Comparison of ENCODE assay signal across 9 cellular contexts in genomic region chr1:31795801-31796621, GRCh38. TPM values are rescaled to one million over a fixed set of nuclear protein-coding genes. Genes with fewer than 3 reads are reported as not detected.
A peak's percentile ranks its signal among the peaks of the same experiment; 100 is the strongest.
DNase-seq lines count a peak whose midpoint lies in the region; ATAC-seq and TF ChIP-seq lines count a peak whose summit lies in the region.
"Had no signal": no experiment of that assay in that cellular context is flagged by ENCODE, and none has a peak within 500 bp of the region (broad histone marks: within the 10 kb centered on the region; RNA-seq: fewer than 3 reads in every experiment).

No MANE protein-coding gene starts in this region.

- no peaks in the 10 kb centered on the region for H3K36me3 Mint-ChIP-seq in H9 (ENCODE audit: insufficient read depth in 1 of 3, low read depth in 3 of 3)

- H2BK120ac ChIP-seq in H9 (ENCODE audit: low read depth, low read length, poor library complexity, severe bottlenecking): no peak overlapping the region

- no peak overlapping the region for H2AFZ ChIP-seq in H9 (ENCODE audit: low read length)

- H4K8ac ChIP-seq in H9 (replicated peaks; ENCODE audit: insufficient read length, low read depth, low read length): no peak overlapping the region

- no peak overlapping the region for H3K9ac ChIP-seq in H9 (ENCODE audit: extremely low read depth, insufficient read length, low read length)

- peak overlapping the region; percentile 31 for H3K18ac ChIP-seq in H9 (ENCODE audit: insufficient read length, low read depth, low read length)

- no peaks in the 10 kb centered on the region; a peak in 1 of 5 replicates for H3K9me3 Mint-ChIP-seq in H9

- H4K91ac ChIP-seq in H9 (ENCODE audit: insufficient read length, low read depth, low read length): no peak overlapping the region

- H2BK20ac ChIP-seq in H9 (ENCODE audit: low read depth, low read length, poor library complexity, severe bottlenecking): no peak overlapping the region

- no peak overlapping the region for H4K5ac ChIP-seq in H9 (ENCODE audit: insufficient read length, low read depth, low read length)

- H3K14ac ChIP-seq in H9 (ENCODE audit: insufficient read depth, low read length): no peak overlapping the region

- intact Hi-C loops in left colon (cut with DNase I, micrococcal nuclease): no loop called here

- H3K23me2 ChIP-seq in H9 (ENCODE audit: insufficient read length, low read depth, low read length, poor library complexity, severe bottlenecking): no peaks in the 10 kb centered on the region

- no peaks in the 10 kb centered on the region for H3K79me2 ChIP-seq in H9 (ENCODE audit: insufficient read depth, low read length)

- H4K20me1 ChIP-seq in H9 (ENCODE audit: control insufficient read depth, insufficient read depth, insufficient read length): no peaks in the 10 kb centered on the region

- no peak overlapping the region for H3K56ac ChIP-seq in H9 (ENCODE audit: insufficient read length, low read depth, low read length)

- no peak overlapping the region for H3K23ac ChIP-seq in H9 (ENCODE audit: insufficient read length, low read depth, low read length)

- no CpG with 5 or more reads among the region's 13 CpGs for WGBS in H9 (ENCODE audit: extremely low coverage, insufficient read length, low lambda C conversion rate)

- H3K4me1 Mint-ChIP-seq in H9: peaks cover 13 to 33% of the 10 kb centered on the region in 2 experiments

- CTCF ChIA-PET in AG04449 (lab: Yijun Ruan, JAX): interaction anchor here (1.3 to 2.0 kb wide), 3 partner anchors 20 to 168 kb away, joined by 3 to 7 read pairs (median 6); partner anchors contain the start of gene SPOCD1

- no peaks in the 10 kb centered on the region for H3K4me1 ChIP-seq in H9 (ENCODE audit: insufficient read depth, low read length)

- no peak overlapping the region for H3T11ph ChIP-seq in H9 (ENCODE audit: low read length)

- no peak for ATAC-seq in HG02870 (IDR thresholded peaks at IDR 0.05; ENCODE audit: unreplicated experiment)
- ATAC-seq in left colon: no peak
- ATAC-seq in HG02938 (IDR thresholded peaks at IDR 0.05; ENCODE audit: unreplicated experiment): no peak
- ATAC-seq in GM21529 (IDR thresholded peaks at IDR 0.05; ENCODE audit: unreplicated experiment): no peak

- POLR2A ChIA-PET in AG04449 (lab: Yijun Ruan, JAX): no interaction called here

- H2BK12ac ChIP-seq in H9 (ENCODE audit: insufficient read length, low read depth, low read length): no peak overlapping the region

- no peak overlapping the region for H3K4ac ChIP-seq in H9 (ENCODE audit: low read depth, low read length)

- H3K27ac Mint-ChIP-seq in H9: peak overlapping the region in 1 of 3 experiments; percentile 76; a peak in 1 of 7 replicates

- no peak overlapping the region for H3K4me3 Mint-ChIP-seq in H9

- peak overlapping the region; percentile 93 for H3K4me3 ChIP-seq in AG04449 (ENCODE audit: low read depth, low read length)
- H3K4me3 ChIP-seq: SK-N-MC had no signal

- H2BK5ac ChIP-seq in H9 (ENCODE audit: insufficient read length, low read length): no peak overlapping the region

- no peak overlapping the region for H3K4me2 ChIP-seq in H9 (ENCODE audit: insufficient read depth, insufficient read length, low read length)

- no peak overlapping the region for H2BK15ac ChIP-seq in H9 (ENCODE audit: low read depth, low read length)

- no peak overlapping the region for H2AK5ac ChIP-seq in H9 (ENCODE audit: insufficient read length, low read length)

- no peaks in the 10 kb centered on the region for H3K27me3 ChIP-seq in H9 (ENCODE audit: insufficient read depth, low read length)

- H3K9me3 ChIP-seq in H9 (ENCODE audit: control insufficient read depth, low read depth, low read length): no peaks in the 10 kb centered on the region

- TF ChIP-seq CTCF in AG04449 (IDR thresholded peaks at IDR 0.05; ENCODE audit: insufficient read depth, low read length, missing control alignments) (peak; percentile 4), H9 (conservative IDR thresholded peaks at IDR 0.05) (no peak)

- DNase-seq in AG04449 (ENCODE audit: low read depth, low spot score): peak; percentile 61
- no peak for DNase-seq in H9
- peak; percentile 83 for DNase-seq in RPMI7951 (ENCODE audit: low read depth)
- peak; percentile 71 for DNase-seq in hepatic stellate cell (ENCODE audit: low spot score)
- DNase-seq in left colon: no peak

- no peak overlapping the region for H3K27ac ChIP-seq in H9 (ENCODE audit: insufficient read length, low read depth, low read length)
- H3K27ac ChIP-seq: SK-N-MC had no signal

- no peaks in the 10 kb centered on the region; the same call in none of the 2 replicates for H3K27me3 Mint-ChIP-seq in H9 (ENCODE audit: low read depth)

- H3K79me1 ChIP-seq in H9 (ENCODE audit: insufficient read depth, low read depth, low read length, poor library complexity, severe bottlenecking): no peaks in the 10 kb centered on the region

RNA-seq across cellular contexts. Expression of gene SPOCD1, which starts 19.8 kb away (rescaled TPM):
- total RNA-seq in H9 (2021) (1.5 and 2.7 TPM in 2 replicates), left colon (under 1 TPM; 0.45 to 0.79 TPM)
- total RNA-seq in RPMI7951 (2014; rRNA removed; shearing (Covaris generic)): 9.6 and 12.4 TPM in 2 replicates

RNA-seq across cellular contexts. Expression of gene ADGRB2, which starts 31.9 kb away (rescaled TPM):
- 10.7 and 10.9 TPM in 2 replicates for total RNA-seq in H9 (2021)
- total RNA-seq in RPMI7951 (2014; rRNA removed; shearing (Covaris generic)): 3.4 and 6.7 TPM in 2 replicates
- total RNA-seq in left colon: under 1 TPM; 0.79 to 0.89 TPM

Comparison
In these comparisons a context has a peak if more than half of its experiments do, and no peak if none do; other contexts are left out.
1. DNase-seq: peak in AG04449 (single experiment), RPMI7951 (single experiment) and hepatic stellate cell (single experiment); none in H9 (single experiment) and left colon (0 of 2).